In genomic region chr11:13663631-13664071, GRCh38 we compare ENCODE assay signal across 23 cellular contexts. TPM values are rescaled to one million over a fixed set of nuclear protein-coding genes. Genes with fewer than 3 reads are reported as not detected.
DNase-seq lines count a peak whose midpoint lies in the region; TF ChIP-seq lines count a peak whose summit lies in the region.
"Had no signal": no experiment of that assay in that cellular context is flagged by ENCODE, and none has a peak within 500 bp of the region (broad histone marks: within the 10 kb centered on the region; RNA-seq: fewer than 3 reads in every experiment).

No MANE protein-coding gene starts in this region.

- no peak overlapping the region for H3K4me3 Mint-ChIP-seq in activated CD4-positive, alpha-beta memory T cell treated with anti-CD3 and anti-CD28 coated beads for 36 hours
- H3K4me3 Mint-ChIP-seq: activated naive CD8-positive, alpha-beta T cell treated with anti-CD3 and anti-CD28 coated beads, Interleukin-2, amount 10 ng/mL, durations not matched to agents 7 days and 5 days; central memory CD8-positive, alpha-beta T cell; natural killer cell treated with Interleukin-12 subunit alpha and Interleukin-12 subunit beta and Interleukin-15 and Interleukin-18, amount 100 ng/mL, for 72 hours had no signal

- H3K27me3 Mint-ChIP-seq in activated CD4-positive, alpha-beta memory T cell treated with anti-CD3 and anti-CD28 coated beads for 36 hours, result peaks cover 3% of the 10 kb centered on the region

- H3K4me1 Mint-ChIP-seq in activated CD4-positive, alpha-beta memory T cell treated with anti-CD3 and anti-CD28 coated beads for 36 hours (ENCODE audit: low read depth), result peaks cover 5% of the 10 kb centered on the region

- CTCF ChIA-PET in activated CD4-positive, alpha-beta memory T cell treated with anti-CD3 and anti-CD28 coated beads for 36 hours (lab: Charles Lee), result no interaction called here

- POLR2A ChIA-PET in activated CD4-positive, alpha-beta memory T cell treated with anti-CD3 and anti-CD28 coated beads for 36 hours (lab: Charles Lee), result no interaction called here

- TF ChIP-seq POLR2A in esophagus squamous epithelium (IDR thresholded peaks at IDR 0.05), result no peak

- DNase-seq in ELR (ENCODE audit: low read depth) (peak; percentile 51), RKO (ENCODE audit: low spot score) (peak; percentile 18), esophagus squamous epithelium (lab: John Stamatoyannopoulos, UW) (no peak), NCI-H69 (lab: John Stamatoyannopoulos, UW) (no peak), DMS79 (lab: John Stamatoyannopoulos, UW) (no peak), DMS53 treated with DMSO at 0.1 percent for 48 hours (lab: John Stamatoyannopoulos, UW; ENCODE audit: unreplicated experiment) (no peak)
- no peak for DNase-seq in activated CD4-positive, alpha-beta memory T cell treated with anti-CD3 and anti-CD28 coated beads for 36 hours
- DNase-seq: activated CD4-positive, alpha-beta T cell treated with anti-CD3 and anti-CD28 coated beads, Interleukin-2, amount 50 U/mL, for 1 hour; activated naive CD8-positive, alpha-beta T cell treated with anti-CD3 and anti-CD28 coated beads, Interleukin-2, amount 10 ng/mL, durations not matched to agents 7 days and 5 days; activated T-cell treated with anti-CD3 and anti-CD28 coated beads, Interleukin-2, amount 50 U/mL, for 48 hours; AML-193; effector CD8-positive, alpha-beta T cell; H7; MM.1S; NCI-H1694; NCI-H446; psoas muscle had no signal

- TF ChIP-seq CTCF in esophagus squamous epithelium (IDR thresholded peaks at IDR 0.05) (no peak), neutrophil (IDR thresholded peaks at IDR 0.05) (no peak)

- H3K4me1 ChIP-seq in esophagus squamous epithelium (peaks cover 0 to 55% (median 8%) of the 10 kb centered on the region in 3 donors), neutrophil (ENCODE audit: control insufficient read depth in 1 of 2, insufficient read depth in 1 of 2, low read depth in 1 of 2, low read length in 1 of 2) (peaks cover 21 to 24% of the 10 kb centered on the region in 2 experiments)
- H3K4me1 ChIP-seq: psoas muscle had no signal

- intact Hi-C loops in esophagus squamous epithelium (cut with DNase I), result no loop called here
- intact Hi-C loops in activated CD4-positive, alpha-beta memory T cell treated with anti-CD3 and anti-CD28 coated beads for 36 hours (cut with micrococcal nuclease), result loop anchor here (10.0 kb wide), 1 partner anchor 301 kb away; the partner anchor contains the start of gene SPON1

- no peak overlapping the region for H3K4me3 ChIP-seq in esophagus squamous epithelium
- H3K4me3 ChIP-seq in neutrophil (ENCODE audit: low read depth in 1 of 2, low read length in 1 of 2), result no peak overlapping the region
- H3K4me3 ChIP-seq: gastroesophageal sphincter, lung, psoas muscle, SK-N-MC had no signal

- H3K27me3 ChIP-seq in esophagus squamous epithelium, result no peaks in the 10 kb centered on the region
- H3K27me3 ChIP-seq in neutrophil, result no peaks in the 10 kb centered on the region
- H3K27me3 ChIP-seq: gastroesophageal sphincter had no signal

- no peak overlapping the region for H3K27ac Mint-ChIP-seq in activated CD4-positive, alpha-beta memory T cell treated with anti-CD3 and anti-CD28 coated beads for 36 hours
- H3K27ac Mint-ChIP-seq: activated naive CD8-positive, alpha-beta T cell treated with anti-CD3 and anti-CD28 coated beads, Interleukin-2, amount 10 ng/mL, durations not matched to agents 7 days and 5 days; natural killer cell treated with Interleukin-12 subunit alpha and Interleukin-12 subunit beta and Interleukin-15 and Interleukin-18, amount 100 ng/mL, for 72 hours had no signal

- WGBS in esophagus squamous epithelium, 2 donors, result 39 to 45% methylated on average over 1 of the region's 1 CpG

- H3K27ac ChIP-seq in esophagus squamous epithelium, result peak overlapping the region; percentile 71 to 87 (median 85)
- H3K27ac ChIP-seq in neutrophil, result peak overlapping the region; percentile 49
- H3K27ac ChIP-seq: gastroesophageal sphincter, psoas muscle, SK-N-MC had no signal

- peaks cover 15% of the 10 kb centered on the region for H3K9me3 Mint-ChIP-seq in activated CD4-positive, alpha-beta memory T cell treated with anti-CD3 and anti-CD28 coated beads for 36 hours

- no peaks in the 10 kb centered on the region for H3K36me3 ChIP-seq in esophagus squamous epithelium
- no peaks in the 10 kb centered on the region for H3K36me3 ChIP-seq in neutrophil
- H3K36me3 ChIP-seq: gastroesophageal sphincter had no signal

- H3K36me3 Mint-ChIP-seq in activated CD4-positive, alpha-beta memory T cell treated with anti-CD3 and anti-CD28 coated beads for 36 hours, result peaks cover 5% of the 10 kb centered on the region

- peaks cover 0 to 18% (median 15%) of the 10 kb centered on the region in 3 donors for H3K9me3 ChIP-seq in esophagus squamous epithelium
- peaks cover 6% of the 10 kb centered on the region for H3K9me3 ChIP-seq in neutrophil
- H3K9me3 ChIP-seq: psoas muscle had no signal

RNA-seq across cellular contexts. Expression of gene FAR1, which starts 4.8 kb away (rescaled TPM):
- 100 to 1,000 TPM in 2 of 4 donors, 10 to 100 TPM in 2; 78.2 to 135 (median 98.6) TPM for total RNA-seq in esophagus squamous epithelium
- 10 to 100 TPM; 39.5 to 41.3 TPM for total RNA-seq in activated CD4-positive, alpha-beta memory T cell treated with anti-CD3 and anti-CD28 coated beads for 36 hours

Comparison
In these comparisons a context has a peak if more than half of its experiments do, and no peak if none do; other contexts are left out.
1. DNase-seq: peak in ELR (single experiment) and RKO (single experiment); none in esophagus squamous epithelium (single experiment), NCI-H69 (single experiment), DMS79 (single experiment), activated CD4-positive, alpha-beta memory T cell treated with anti-CD3 and anti-CD28 coated beads for 36 hours (single experiment) and DMS53 treated with DMSO at 0.1 percent for 48 hours (single experiment).